ENCODE assay signal across 1 cellular context in genomic region chr1:93504247-93505033, GRCh38.
TF ChIP-seq lines count a peak whose summit lies in the region.

No MANE protein-coding gene starts in this region.

TF ChIP-seq in K562, 482 proteins besides CTCF, POLR2A, EP300 and RAD21 (continued from another document and continues in another):
- TF ChIP-seq MGA (IDR thresholded peaks at IDR 0.05) (peak; percentile 80), ZZZ3 (IDR thresholded peaks at IDR 0.05) (no peak), MYC (IDR thresholded peaks at IDR 0.05; ENCODE audit: low read depth, low read length) (peak; percentile 51), MYC (CRISPR knock-in tag; IDR thresholded peaks at IDR 0.05; ENCODE audit: borderline replicate concordance, low read depth) (no peak), BCOR (IDR thresholded peaks at IDR 0.05) (peak; percentile 6; the same call in 1 of the 2 replicates), CBX5 (IDR thresholded peaks at IDR 0.05; ENCODE audit: borderline replicate concordance, low read depth) (peak; percentile 52; the same call in 1 of the 2 replicates), RB1 (IDR thresholded peaks at IDR 0.05; ENCODE audit: low read depth) (no peak), NCOR1 (IDR thresholded peaks at IDR 0.05) (peak; percentile 46; the same call in 1 of the 2 replicates), VEZF1 (CRISPR knock-in tag; IDR thresholded peaks at IDR 0.05) (0 out of 2 replicates have a peak, but pooled peaks have one; percentile 38), ELF1 (tag; IDR thresholded peaks at IDR 0.05) (no peak), ZNF316 (IDR thresholded peaks at IDR 0.05) (peak; percentile 80), HDAC1 (IDR thresholded peaks at IDR 0.05) (peak in 1 of 2 experiments; percentile 42; a peak in 1 of 4 replicates), PTTG1 (tag; IDR thresholded peaks at IDR 0.05; ENCODE audit: low read depth) (no peak), TCF3 (CRISPR knock-in tag; IDR thresholded peaks at IDR 0.05) (peak; percentile 48), ZNF77 (CRISPR knock-in tag; IDR thresholded peaks at IDR 0.05) (no peak), GABPB1 (CRISPR knock-in tag; IDR thresholded peaks at IDR 0.05) (no peak), ZHX1 (conservative IDR thresholded peaks at IDR 0.05; ENCODE audit: low read length) (no peak), ZNF445 (CRISPR knock-in tag; IDR thresholded peaks at IDR 0.05; ENCODE audit: low read depth) (0 out of 2 replicates have a peak, but pooled peaks have one; percentile 52), ZNF134 (CRISPR knock-in tag; conservative IDR thresholded peaks at IDR 0.05) (no peak), FOXK2 (conservative IDR thresholded peaks at IDR 0.05 in 1 of 2, IDR thresholded peaks at IDR 0.05 in 1 of 2; ENCODE audit: low read depth in 2 of 2) (peak; percentile 71 to 75; a peak in 2 of 4 replicates), SMARCB1 (IDR thresholded peaks at IDR 0.05; ENCODE audit: insufficient read length, low read depth) (peak; percentile 77), DACH1 (IDR thresholded peaks at IDR 0.05; ENCODE audit: partially characterized antibody) (no peak), E4F1 (CRISPR knock-in tag; IDR thresholded peaks at IDR 0.05; ENCODE audit: borderline replicate concordance) (no peak), PKNOX1 (IDR thresholded peaks at IDR 0.05) (peak; percentile 52; the same call in 1 of the 2 replicates), NFE2 (IDR thresholded peaks at IDR 0.05; ENCODE audit: low read depth) (peak; percentile 92), RNF2 (IDR thresholded peaks at IDR 0.05) (peak; percentile 55; the same call in 1 of the 2 replicates), MCM5 (IDR thresholded peaks at IDR 0.05; ENCODE audit: low read depth) (no peak), ZNF507 (tag; conservative IDR thresholded peaks at IDR 0.05) (no peak), HINFP (tag; conservative IDR thresholded peaks at IDR 0.05; ENCODE audit: low read depth) (no peak), ZNF609 (CRISPR knock-in tag; IDR thresholded peaks at IDR 0.05; ENCODE audit: borderline replicate concordance) (no peak), SRSF7 (optimal IDR thresholded peaks at IDR 0.05; ENCODE audit: low read depth, low read length) (no peak)
